1 cellular context compared by ENCODE assay signal in genomic region chr3:129016366-129016724, GRCh38.
TF ChIP-seq lines count a peak whose summit lies in the region.

No MANE protein-coding gene starts in this region.

TF ChIP-seq in IMR-90, 13 proteins besides CTCF, POLR2A, EP300 and RAD21:
- no peak for TF ChIP-seq BHLHE40 (IDR thresholded peaks at IDR 0.05; ENCODE audit: low read depth, low read length)
- TF ChIP-seq CHD1 (IDR thresholded peaks at IDR 0.05; ENCODE audit: low read depth, low read length) = no peak
- TF ChIP-seq FOS (IDR thresholded peaks at IDR 0.05; ENCODE audit: low read depth, low read length) = no peak
- TF ChIP-seq, protein P1, sequence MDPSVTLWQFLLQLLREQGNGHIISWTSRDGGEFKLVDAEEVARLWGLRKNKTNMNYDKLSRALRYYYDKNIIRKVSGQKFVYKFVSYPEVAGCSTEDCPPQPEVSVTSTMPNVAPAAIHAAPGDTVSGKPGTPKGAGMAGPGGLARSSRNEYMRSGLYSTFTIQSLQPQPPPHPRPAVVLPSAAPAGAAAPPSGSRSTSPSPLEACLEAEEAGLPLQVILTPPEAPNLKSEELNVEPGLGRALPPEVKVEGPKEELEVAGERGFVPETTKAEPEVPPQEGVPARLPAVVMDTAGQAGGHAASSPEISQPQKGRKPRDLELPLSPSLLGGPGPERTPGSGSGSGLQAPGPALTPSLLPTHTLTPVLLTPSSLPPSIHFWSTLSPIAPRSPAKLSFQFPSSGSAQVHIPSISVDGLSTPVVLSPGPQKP (IDR thresholded peaks at IDR 0.05; ENCODE audit: borderline replicate concordance, low read depth, low read length) = no peak
- no peak for TF ChIP-seq MAFK (IDR thresholded peaks at IDR 0.05; ENCODE audit: low read depth, low read length)
- no peak for TF ChIP-seq USF2 (IDR thresholded peaks at IDR 0.05; ENCODE audit: low read depth, low read length)
- TF ChIP-seq NFE2L2 (IDR thresholded peaks at IDR 0.05; ENCODE audit: low read depth, low read length) = no peak
- no peak for TF ChIP-seq RCOR1 (IDR thresholded peaks at IDR 0.05; ENCODE audit: insufficient replicate concordance, low read length)
- no peak for TF ChIP-seq SMC3 (IDR thresholded peaks at IDR 0.05; ENCODE audit: low read depth, low read length)
- no peak for TF ChIP-seq RFX5 (IDR thresholded peaks at IDR 0.05; ENCODE audit: low read depth, low read length)
- no peak for TF ChIP-seq CEBPB (IDR thresholded peaks at IDR 0.05; ENCODE audit: low read depth, low read length)
- TF ChIP-seq MAZ (IDR thresholded peaks at IDR 0.05; ENCODE audit: borderline replicate concordance, low read depth, low read length) = no peak
- TF ChIP-seq MXI1 (IDR thresholded peaks at IDR 0.05; ENCODE audit: borderline replicate concordance, low read depth, low read length) = no peak
TF ChIP-seq in IMR-90: peak in this region for 0.
